In genomic region chr11:43853766-43854165, GRCh38 we compare ENCODE assay signal across 20 cellular contexts. TPM values are rescaled to one million over a fixed set of nuclear protein-coding genes. Genes with fewer than 3 reads are reported as not detected.
A peak's percentile ranks its signal among the peaks of the same experiment; 100 is the strongest.
DNase-seq lines count a peak whose midpoint lies in the region; ATAC-seq and TF ChIP-seq lines count a peak whose summit lies in the region.
"Had no signal": no experiment of that assay in that cellular context is flagged by ENCODE, and none has a peak within 500 bp of the region (broad histone marks: within the 10 kb centered on the region; RNA-seq: fewer than 3 reads in every experiment).

No MANE protein-coding gene starts in this region.

- peaks cover 5% of the 10 kb centered on the region for H3K4me1 ChIP-seq in mammary epithelial cell (ENCODE audit: insufficient read depth, low read length)
- no peaks in the 10 kb centered on the region for H3K4me1 ChIP-seq in CD8-positive, alpha-beta T cell (ENCODE audit: insufficient read depth, low read length)

- no peaks in the 10 kb centered on the region for H3K79me2 ChIP-seq in mammary epithelial cell (ENCODE audit: insufficient read depth, low read length)

- intact Hi-C loops in mammary epithelial cell (cut with micrococcal nuclease): loop anchor here (2.0 kb wide), 1 partner anchor 277 kb away; no protein-coding TSS in a partner anchor
- intact Hi-C loops in CD8-positive, alpha-beta T cell (cut with DNase I, micrococcal nuclease): no loop called here

- no peak overlapping the region for H2AFZ ChIP-seq in mammary epithelial cell (ENCODE audit: low read depth, low read length)

- POLR2A ChIA-PET in CD8-positive, alpha-beta T cell (lab: Charles Lee): no interaction called here

- H3K27ac ChIP-seq in mammary epithelial cell (ENCODE audit: insufficient read depth, low read depth, low read length): no peak overlapping the region
- H3K27ac ChIP-seq in CD8-positive, alpha-beta T cell (ENCODE audit: low read depth, low read length): no peak overlapping the region
- H3K27ac ChIP-seq: SK-N-MC had no signal

- peaks cover 0 to 3% of the 10 kb centered on the region in 2 donors for H3K36me3 Mint-ChIP-seq in activated T-cell treated with anti-CD3 and anti-CD28 coated beads, Interleukin-2, amount 50 U/mL, for 72 hours (ENCODE audit: insufficient read depth in 2 of 2)
- peaks cover 27% of the 10 kb centered on the region for H3K36me3 Mint-ChIP-seq in CD8-positive, alpha-beta T cell

- no peak overlapping the region for H3K9ac ChIP-seq in mammary epithelial cell (ENCODE audit: insufficient read depth, low read length)

- dilution Hi-C loops in mammary epithelial cell (cut with HindIII; ENCODE audit: low sequenced_read_pairs): no loop called here

- H3K4me3 Mint-ChIP-seq in activated T-cell treated with anti-CD3 and anti-CD28 coated beads, Interleukin-2, amount 50 U/mL, for 72 hours: no peak overlapping the region
- H3K4me3 Mint-ChIP-seq in CD8-positive, alpha-beta T cell: no peak overlapping the region
- H3K4me3 Mint-ChIP-seq: CD4-positive, alpha-beta T cell had no signal

- CTCF ChIA-PET in mammary epithelial cell (lab: Charles Lee; ENCODE audit: low non-redundant PET): no interaction called here
- CTCF ChIA-PET in CD8-positive, alpha-beta T cell (lab: Charles Lee): interaction anchor here (0.7 to 1.3 kb wide), 2 partner anchors 36 to 431 kb away, joined by 3 read pairs; no protein-coding TSS in a partner anchor

- H3K4me1 Mint-ChIP-seq in activated T-cell treated with anti-CD3 and anti-CD28 coated beads, Interleukin-2, amount 50 U/mL, for 72 hours (ENCODE audit: low read depth): no peaks in the 10 kb centered on the region
- peaks cover 5% of the 10 kb centered on the region for H3K4me1 Mint-ChIP-seq in CD8-positive, alpha-beta T cell (ENCODE audit: low read depth)

- BruUV-seq in mammary epithelial cell (replicated peaks; lab: Mats Ljungman, UMichigan): no TSS peak

- H3K9me3 ChIP-seq in mammary epithelial cell (replicated peaks; ENCODE audit: insufficient read depth, low read length): no peaks in the 10 kb centered on the region
- H3K9me3 ChIP-seq in CD8-positive, alpha-beta T cell (ENCODE audit: low read length): no peaks in the 10 kb centered on the region

- no peak for TF ChIP-seq CTCF in mammary epithelial cell (conservative IDR thresholded peaks at IDR 0.05 in 1 of 2, IDR thresholded peaks at IDR 0.05 in 1 of 2; ENCODE audit: extremely low read depth in 1 of 2, insufficient read depth in 1 of 2, low read depth in 1 of 2, low read length in 2 of 2)
- no peak for TF ChIP-seq CTCF in CD8-positive, alpha-beta T cell (IDR thresholded peaks at IDR 0.05)

- ATAC-seq in activated T-cell treated with anti-CD3 and anti-CD28 coated beads, Interleukin-2, amount 50 U/mL, for 72 hours (replicated peaks in 1 of 2): no peak
- no peak for ATAC-seq in CD8-positive, alpha-beta T cell
- ATAC-seq in GM18519 (IDR thresholded peaks at IDR 0.05; ENCODE audit: low FRiP score, unreplicated experiment): no peak
- ATAC-seq: GM12878, HepG2, Right ventricle myocardium inferior had no signal

- H3K27me3 ChIP-seq in mammary epithelial cell (ENCODE audit: insufficient read depth, low read length): no peaks in the 10 kb centered on the region
- H3K27me3 ChIP-seq in CD8-positive, alpha-beta T cell (ENCODE audit: insufficient read depth, low read length): no peaks in the 10 kb centered on the region

- in situ Hi-C loops in mammary epithelial cell (cut with MboI; ENCODE audit: low sequenced_read_pairs in 2 of 2): loop anchor here in 1 of 2 donors (5.0 to 10.0 kb wide), 2 partner anchors 279 to 351 kb away; no protein-coding TSS in a partner anchor

- peaks cover 2% of the 10 kb centered on the region for H4K20me1 ChIP-seq in mammary epithelial cell (ENCODE audit: insufficient read depth, low read length)

- no peaks in the 10 kb centered on the region for H3K9me3 Mint-ChIP-seq in activated T-cell treated with anti-CD3 and anti-CD28 coated beads, Interleukin-2, amount 50 U/mL, for 72 hours
- no peaks in the 10 kb centered on the region for H3K9me3 Mint-ChIP-seq in CD8-positive, alpha-beta T cell
- H3K9me3 Mint-ChIP-seq: CD4-positive, alpha-beta T cell had no signal

- no peaks in the 10 kb centered on the region for H3K27me3 Mint-ChIP-seq in activated T-cell treated with anti-CD3 and anti-CD28 coated beads, Interleukin-2, amount 50 U/mL, for 72 hours (ENCODE audit: low read depth)
- H3K27me3 Mint-ChIP-seq in CD8-positive, alpha-beta T cell (ENCODE audit: low read depth): no peaks in the 10 kb centered on the region
- H3K27me3 Mint-ChIP-seq: CD4-positive, alpha-beta T cell had no signal

- H3K4me2 ChIP-seq in mammary epithelial cell (ENCODE audit: insufficient read depth, low read depth, low read length): no peak overlapping the region

- no peak for DNase-seq in activated T-cell treated with anti-CD3 and anti-CD28 coated beads, Interleukin-2, amount 50 U/mL, for 72 hours
- DNase-seq in activated T-cell treated with anti-CD3 and anti-CD28 coated beads, Interleukin-2, amount 50 U/mL, for 1 hour: no peak
- DNase-seq in mammary epithelial cell (peak; percentile 76), fibroblast of gingiva (ENCODE audit: low read depth) (peak; percentile 22), renal cortical epithelial cell (ENCODE audit: low read depth) (peak; percentile 29), NCI-H510A (lab: John Stamatoyannopoulos, UW) (no peak)
- DNase-seq in CD8-positive, alpha-beta T cell: no peak
- DNase-seq: CD4-positive, alpha-beta T cell; DMS53; EL; NCI-H1105; NCI-H1694; NCI-H2081 treated with DMSO at 0.1 percent for 48 hours; NCI-H748 treated with DMSO at 0.1 percent for 48 hours; NK-92 treated with Interleukin-12 subunit alpha and Interleukin-12 subunit beta, amount 100 ng/mL, for 24 hours had no signal

- H3K36me3 ChIP-seq in mammary epithelial cell (ENCODE audit: insufficient read depth, low read length): peaks cover 12% of the 10 kb centered on the region
- peaks cover 4% of the 10 kb centered on the region for H3K36me3 ChIP-seq in CD8-positive, alpha-beta T cell (ENCODE audit: insufficient read depth, low read length)

- H3K27ac Mint-ChIP-seq in activated T-cell treated with anti-CD3 and anti-CD28 coated beads, Interleukin-2, amount 50 U/mL, for 72 hours: peak overlapping the region; percentile 26
- no peak overlapping the region for H3K27ac Mint-ChIP-seq in CD8-positive, alpha-beta T cell
- H3K27ac Mint-ChIP-seq: CD4-positive, alpha-beta T cell had no signal

- no peak overlapping the region for H3K4me3 ChIP-seq in mammary epithelial cell (replicated peaks in 1 of 3; ENCODE audit: insufficient read depth in 1 of 3, low read depth in 2 of 3, low read length in 3 of 3)
- no peak overlapping the region for H3K4me3 ChIP-seq in CD8-positive, alpha-beta T cell (ENCODE audit: low read depth, low read length)
- H3K4me3 ChIP-seq: GM12878, SK-N-MC had no signal

RNA-seq across cellular contexts. Expression of gene ALKBH3, which starts 26.9 kb away (rescaled TPM):
- 10 to 100 TPM; 81.7 to 84.4 TPM for total RNA-seq in activated T-cell treated with anti-CD3 and anti-CD28 coated beads, Interleukin-2, amount 50 U/mL, for 72 hours
- total RNA-seq in mammary epithelial cell: 10 to 100 TPM; 38.8 to 50.7 TPM
- polyA plus RNA-seq in mammary epithelial cell: 35.1 TPM
- 27.2 TPM for polyA minus RNA-seq in mammary epithelial cell
- 22.7 and 46.4 TPM in 2 replicates for total RNA-seq in renal cortical epithelial cell
- 10 to 100 TPM; 14.5 to 19.4 TPM for total RNA-seq in CD8-positive, alpha-beta T cell

Comparison
In these comparisons a context has a peak if more than half of its experiments do, and no peak if none do; other contexts are left out.
1. DNase-seq: peak in mammary epithelial cell (single experiment), fibroblast of gingiva (single experiment) and renal cortical epithelial cell (single experiment); none in activated T-cell treated with anti-CD3 and anti-CD28 coated beads, Interleukin-2, amount 50 U/mL, for 72 hours (0 of 2), activated T-cell treated with anti-CD3 and anti-CD28 coated beads, Interleukin-2, amount 50 U/mL, for 1 hour (single experiment), NCI-H510A (single experiment) and CD8-positive, alpha-beta T cell (0 of 7).